ENCODE assay signal across 19 cellular contexts in genomic region chr5:120631611-120632010, GRCh38.
DNase-seq lines count a peak whose midpoint lies in the region; ATAC-seq, FAIRE-seq and TF ChIP-seq lines count a peak whose summit lies in the region.
"Had no signal": no experiment of that assay in that cellular context is flagged by ENCODE, and none has a peak within 500 bp of the region (broad histone marks: within the 10 kb centered on the region; RNA-seq: fewer than 3 reads in every experiment).

No MANE protein-coding gene starts in this region.

- no peaks in the 10 kb centered on the region; a peak in 1 of 5 replicates for H3K9me3 Mint-ChIP-seq in H9
- H3K9me3 Mint-ChIP-seq in WTC11: 0 out of 2 replicates have a peak, but pooled peaks cover 6% of the 10 kb centered on the region

- no peak overlapping the region for H3K9ac ChIP-seq in H9 (ENCODE audit: extremely low read depth, insufficient read length, low read length)
- no peak overlapping the region for H3K9ac ChIP-seq in kidney (ENCODE audit: low read length in 2 of 2)
- H3K9ac ChIP-seq: GM23248 had no signal

- TF ChIP-seq CTCF in H9 (conservative IDR thresholded peaks at IDR 0.05): no peak
- no peak for TF ChIP-seq CTCF in WTC11 (IDR thresholded peaks at IDR 0.05)
- no peak for TF ChIP-seq CTCF in kidney (IDR thresholded peaks at IDR 0.05; ENCODE audit: borderline replicate concordance, extremely low read depth, insufficient read depth)

- no peak overlapping the region for H2BK15ac ChIP-seq in H9 (ENCODE audit: low read depth, low read length)

- H2BK12ac ChIP-seq in H9 (ENCODE audit: insufficient read length, low read depth, low read length): no peak overlapping the region

- H4K8ac ChIP-seq in H9 (replicated peaks; ENCODE audit: insufficient read length, low read depth, low read length): no peak overlapping the region

- H3K27me3 Mint-ChIP-seq in H9 (ENCODE audit: low read depth): no peaks in the 10 kb centered on the region; the same call in 1 of the 2 replicates
- no peaks in the 10 kb centered on the region for H3K27me3 Mint-ChIP-seq in WTC11 (ENCODE audit: low read depth)
- H3K27me3 Mint-ChIP-seq: CD4-positive, alpha-beta memory T cell had no signal

- ATAC-seq in WTC11 (peak; percentile 34; the same call in 1 of the 2 replicates), GM18520 (IDR thresholded peaks at IDR 0.05; ENCODE audit: unreplicated experiment) (no peak)
- ATAC-seq: HCT116 had no signal

- FAIRE-seq in kidney (lab: Jason Lieb, UNC): no peak
- FAIRE-seq: G401.6, GM12892, GM19239, H1 had no signal

- H2AFZ ChIP-seq in H9 (ENCODE audit: low read length): no peak overlapping the region
- H2AFZ ChIP-seq: GM23248 had no signal

- no peak overlapping the region for H2BK120ac ChIP-seq in H9 (ENCODE audit: low read depth, low read length, poor library complexity, severe bottlenecking)

- H3T11ph ChIP-seq in H9 (ENCODE audit: low read length): no peak overlapping the region

- H2AK5ac ChIP-seq in H9 (ENCODE audit: insufficient read length, low read length): no peak overlapping the region

- H3K4me3 Mint-ChIP-seq in H9 (no peak overlapping the region), WTC11 (no peak overlapping the region)
- H3K4me3 Mint-ChIP-seq: CD4-positive, alpha-beta memory T cell had no signal

- H3K23ac ChIP-seq in H9 (ENCODE audit: insufficient read length, low read depth, low read length): no peak overlapping the region

- no peak overlapping the region for H3K27ac ChIP-seq in H9 (ENCODE audit: insufficient read length, low read depth, low read length)
- no peak overlapping the region for H3K27ac ChIP-seq in kidney (ENCODE audit: low read depth in 2 of 2, low read length in 2 of 2)
- H3K27ac ChIP-seq: GM23248 had no signal

- no peaks in the 10 kb centered on the region for H3K27me3 ChIP-seq in H9 (ENCODE audit: insufficient read depth, low read length)

- H3K79me1 ChIP-seq in H9 (ENCODE audit: insufficient read depth, low read depth, low read length, poor library complexity, severe bottlenecking): no peaks in the 10 kb centered on the region

- no peak overlapping the region for H3K4me2 ChIP-seq in H9 (ENCODE audit: insufficient read depth, insufficient read length, low read length)

- WGBS in H9 (ENCODE audit: extremely low coverage, insufficient read length, low lambda C conversion rate): no CpG with 5 or more reads among the region's 2 CpGs

- H3K36me3 Mint-ChIP-seq in H9 (ENCODE audit: insufficient read depth in 1 of 3, low read depth in 3 of 3) (no peaks in the 10 kb centered on the region; a peak in 2 of 7 replicates), WTC11 (no peaks in the 10 kb centered on the region)
- H3K36me3 Mint-ChIP-seq: CD4-positive, alpha-beta memory T cell had no signal

- no peaks in the 10 kb centered on the region for H3K36me3 ChIP-seq in kidney (ENCODE audit: control insufficient read depth in 1 of 2, insufficient read depth in 2 of 2, low read length in 2 of 2)

- no peak overlapping the region for H3K14ac ChIP-seq in H9 (ENCODE audit: insufficient read depth, low read length)

- H3K4me1 Mint-ChIP-seq in H9 (peaks cover 0 to 8% of the 10 kb centered on the region in 2 experiments; a peak in 2 of 4 replicates), WTC11 (peaks cover 15% of the 10 kb centered on the region)
- H3K4me1 Mint-ChIP-seq: CD4-positive, alpha-beta memory T cell had no signal

- H3K56ac ChIP-seq in H9 (ENCODE audit: insufficient read length, low read depth, low read length): no peak overlapping the region

- no peak overlapping the region for H2BK5ac ChIP-seq in H9 (ENCODE audit: insufficient read length, low read length)

- no peaks in the 10 kb centered on the region for H4K20me1 ChIP-seq in H9 (ENCODE audit: control insufficient read depth, insufficient read depth, insufficient read length)

- H3K9me3 ChIP-seq in H9 (ENCODE audit: control insufficient read depth, low read depth, low read length): no peaks in the 10 kb centered on the region
- no peaks in the 10 kb centered on the region for H3K9me3 ChIP-seq in kidney (ENCODE audit: control insufficient read depth in 1 of 2, low read length in 2 of 2)

- H3K27ac Mint-ChIP-seq in H9 (no peak overlapping the region; a peak in 1 of 7 replicates), WTC11 (no peak overlapping the region)
- H3K27ac Mint-ChIP-seq: CD4-positive, alpha-beta memory T cell had no signal

- intact Hi-C loops in kidney (cut with DNase I): no loop called here

- no peaks in the 10 kb centered on the region for H3K23me2 ChIP-seq in H9 (ENCODE audit: insufficient read length, low read depth, low read length, poor library complexity, severe bottlenecking)

- H2BK20ac ChIP-seq in H9 (ENCODE audit: low read depth, low read length, poor library complexity, severe bottlenecking): no peak overlapping the region

- no peak overlapping the region for H3K4ac ChIP-seq in H9 (ENCODE audit: low read depth, low read length)

- H4K91ac ChIP-seq in H9 (ENCODE audit: insufficient read length, low read depth, low read length): no peak overlapping the region

- POLR2A ChIA-PET in WTC11 (lab: Charles Lee): no interaction called here

- H3K4me3 ChIP-seq in kidney (ENCODE audit: low read length in 2 of 2): no peak overlapping the region
- H3K4me3 ChIP-seq: GM23248 had no signal

- H3K4me1 ChIP-seq in H9 (ENCODE audit: insufficient read depth, low read length) (no peaks in the 10 kb centered on the region), kidney (ENCODE audit: control insufficient read depth in 1 of 2, insufficient read depth in 1 of 2, low read depth in 1 of 2, low read length in 2 of 2) (no peaks in the 10 kb centered on the region)

- H3K18ac ChIP-seq in H9 (ENCODE audit: insufficient read length, low read depth, low read length): no peak overlapping the region

- DNase-seq in H9: no peak
- no peak for DNase-seq in WTC11 (ENCODE audit: low spot score)
- peak; percentile 14 for DNase-seq in kidney
- no peak for DNase-seq in NCI-H2171 (lab: John Stamatoyannopoulos, UW)
- no peak for DNase-seq in NCI-H2029 treated with DMSO at 0.1 percent for 48 hours (lab: John Stamatoyannopoulos, UW)
- DNase-seq: C1 segment of cervical spinal cord; Calu3; CD4-positive, alpha-beta memory T cell; COR-L47; DMS53; DMS79 treated with DMSO at 0.1 percent for 48 hours; GM23248; H7 had no signal

- no peaks in the 10 kb centered on the region for H3K79me2 ChIP-seq in H9 (ENCODE audit: insufficient read depth, low read length)

- H4K5ac ChIP-seq in H9 (ENCODE audit: insufficient read length, low read depth, low read length): peak overlapping the region; percentile 9

- CTCF ChIA-PET in WTC11 (lab: Charles Lee): no interaction called here

TF ChIP-seq in WTC11, 78 proteins besides CTCF, POLR2A, EP300 and RAD21:
- no peak for TF ChIP-seq RORB (CRISPR knock-in tag; IDR thresholded peaks at IDR 0.05)
- no peak for TF ChIP-seq GRHL2 (CRISPR knock-in tag; IDR thresholded peaks at IDR 0.05; ENCODE audit: insufficient replicate concordance, severe bottlenecking)
- no peak for TF ChIP-seq ZNF425 (CRISPR knock-in tag; conservative IDR thresholded peaks at IDR 0.05)
- TF ChIP-seq NR2C2 (CRISPR knock-in tag; IDR thresholded peaks at IDR 0.05): no peak
- no peak for TF ChIP-seq ESRRA (CRISPR knock-in tag; IDR thresholded peaks at IDR 0.05; ENCODE audit: borderline replicate concordance)
- no peak for TF ChIP-seq GABPB1 (CRISPR knock-in tag; IDR thresholded peaks at IDR 0.05)
- no peak for TF ChIP-seq ZNF232 (CRISPR knock-in tag; IDR thresholded peaks at IDR 0.05)
- TF ChIP-seq NR1H2 (CRISPR knock-in tag; IDR thresholded peaks at IDR 0.05): no peak
- TF ChIP-seq KAT7 (CRISPR knock-in tag; IDR thresholded peaks at IDR 0.05; ENCODE audit: borderline replicate concordance): no peak
- TF ChIP-seq JAZF1 (CRISPR knock-in tag; IDR thresholded peaks at IDR 0.05): no peak
- no peak for TF ChIP-seq SMAD3 (CRISPR knock-in tag; IDR thresholded peaks at IDR 0.05; ENCODE audit: borderline replicate concordance)
- no peak for TF ChIP-seq AR (CRISPR knock-in tag; IDR thresholded peaks at IDR 0.05)
- no peak for TF ChIP-seq ATF1 (CRISPR knock-in tag; IDR thresholded peaks at IDR 0.05)
